In genomic region chr17:62614142-62614541, GRCh38 we compare ENCODE assay signal across 14 cellular contexts. TPM values are rescaled to one million over a fixed set of nuclear protein-coding genes. Genes with fewer than 3 reads are reported as not detected.
A peak's percentile ranks its signal among the peaks of the same experiment; 100 is the strongest.
DNase-seq lines count a peak whose midpoint lies in the region; ATAC-seq and TF ChIP-seq lines count a peak whose summit lies in the region.
"Had no signal": no experiment of that assay in that cellular context is flagged by ENCODE, and none has a peak within 500 bp of the region (broad histone marks: within the 10 kb centered on the region; RNA-seq: fewer than 3 reads in every experiment).

No MANE protein-coding gene starts in this region.

- TF ChIP-seq CTCF in GM13977 (IDR thresholded peaks at IDR 0.05; ENCODE audit: extremely low read depth, insufficient read depth, missing control alignments) = no peak

- peak; percentile 16 for ATAC-seq in sciatic nerve
- ATAC-seq in GM18873 (IDR thresholded peaks at IDR 0.05; ENCODE audit: low FRiP score, unreplicated experiment) = no peak
- ATAC-seq: activated CD8-positive, alpha-beta T cell treated with anti-CD3 and anti-CD28 coated beads for 36 hours; activated naive CD4-positive, alpha-beta T cell treated with anti-CD3 and anti-CD28 coated beads, Interleukin-2, amount 50 U/mL, for 72 hours; T-cell had no signal

- in situ Hi-C loops in GM13977 (cut with MboI; ENCODE audit: low pct_unique_long_range_greater_than_20kb, low sequenced_read_pairs, unreplicated experiment) = no loop called here

- DNase-seq in GM04503 (ENCODE audit: low read depth) (peak; percentile 65), RPMI7951 (ENCODE audit: low read depth) (peak; percentile 81), fibroblast of peridontal ligament (ENCODE audit: extremely low read depth) (peak; percentile 98), sciatic nerve (ENCODE audit: low spot score) (no peak), NCI-H2029 (lab: John Stamatoyannopoulos, UW) (no peak), GM13977 (ENCODE audit: low spot score) (no peak)
- no peak for DNase-seq in activated CD4-positive, CD25-positive, alpha-beta regulatory T cell treated with anti-CD3 and anti-CD28 coated beads, Interleukin-2, amount 50 U/mL, for 72 hours
- DNase-seq: activated CD8-positive, alpha-beta T cell treated with anti-CD3 and anti-CD28 coated beads for 36 hours; DMS79; naive B cell; NCI-H1436; T-cell had no signal

- intact Hi-C loops in sciatic nerve (cut with DNase I) = loop anchor here (5.0 kb wide), 1 partner anchor 48 kb away; no protein-coding TSS in a partner anchor

RNA-seq across cellular contexts. Expression of gene MRC2, which starts 13.3 kb away (rescaled TPM):
- 124 and 152 TPM in 2 replicates for total RNA-seq in RPMI7951 (2014; rRNA removed; shearing (Covaris generic))
- total RNA-seq in sciatic nerve = 111 TPM

Comparison
In these comparisons a context has a peak if more than half of its experiments do, and no peak if none do; other contexts are left out.
1. DNase-seq: peak in GM04503 (single experiment), RPMI7951 (single experiment) and fibroblast of peridontal ligament (single experiment); none in sciatic nerve (single experiment), activated CD4-positive, CD25-positive, alpha-beta regulatory T cell treated with anti-CD3 and anti-CD28 coated beads, Interleukin-2, amount 50 U/mL, for 72 hours (single experiment), NCI-H2029 (single experiment) and GM13977 (single experiment).